In the genomic region with DNA sequence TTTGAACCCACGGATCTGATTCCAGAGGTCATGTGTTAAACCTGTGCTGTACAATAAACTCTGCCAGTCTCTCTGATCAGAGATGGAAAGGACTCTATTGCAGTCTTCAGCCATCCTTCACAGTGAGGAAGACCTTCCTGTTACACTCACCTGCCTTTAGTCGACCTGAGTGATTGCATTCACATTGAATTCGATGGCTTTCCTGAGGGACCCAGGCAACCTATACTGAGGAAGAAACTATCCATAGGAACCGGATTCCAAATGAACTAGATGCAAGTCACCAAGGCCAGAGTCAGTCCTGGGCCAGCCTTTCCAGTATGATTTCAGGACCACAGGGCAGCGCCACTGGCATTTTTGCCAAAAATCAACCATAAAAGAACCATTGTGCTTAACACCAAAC, we compare ENCODE assay signal across 20 cellular contexts. TPM values are rescaled to one million over a fixed set of nuclear protein-coding genes. Genes with fewer than 3 reads are reported as not detected.
A peak's percentile ranks its signal among the peaks of the same experiment; 100 is the strongest.
DNase-seq lines count a peak whose midpoint lies in the region; ATAC-seq and TF ChIP-seq lines count a peak whose summit lies in the region.
"Had no signal": no experiment of that assay in that cellular context is flagged by ENCODE, and none has a peak within 500 bp of the region (broad histone marks: within the 10 kb centered on the region; RNA-seq: fewer than 3 reads in every experiment).

No MANE protein-coding gene starts in this region.

- no peak overlapping the region for H3K4me3 Mint-ChIP-seq in activated CD4-positive, alpha-beta memory T cell treated with anti-CD3 and anti-CD28 coated beads for 36 hours
- no peak overlapping the region for H3K4me3 Mint-ChIP-seq in activated CD4-positive, alpha-beta memory T cell treated with anti-CD3 and anti-CD28 coated beads, Interleukin-2, amount 10 ng/mL, durations not matched to agents 7 days and 5 days
- no peak overlapping the region for H3K4me3 Mint-ChIP-seq in CD4-positive, alpha-beta T cell
- peak overlapping the region; percentile 59 for H3K4me3 Mint-ChIP-seq in T-helper 17 cell
- H3K4me3 Mint-ChIP-seq: nephron progenitor cell had no signal

- no peaks in the 10 kb centered on the region for H3K27me3 Mint-ChIP-seq in activated CD4-positive, alpha-beta memory T cell treated with anti-CD3 and anti-CD28 coated beads for 36 hours
- H3K27me3 Mint-ChIP-seq in activated CD4-positive, alpha-beta memory T cell treated with anti-CD3 and anti-CD28 coated beads, Interleukin-2, amount 10 ng/mL, durations not matched to agents 7 days and 5 days: no peaks in the 10 kb centered on the region
- H3K27me3 Mint-ChIP-seq in CD4-positive, alpha-beta T cell: no peaks in the 10 kb centered on the region
- H3K27me3 Mint-ChIP-seq in T-helper 17 cell: no peaks in the 10 kb centered on the region

- DNase-seq in activated CD4-positive, alpha-beta memory T cell treated with anti-CD3 and anti-CD28 coated beads for 36 hours: no peak
- DNase-seq in activated CD4-positive, alpha-beta memory T cell treated with anti-CD3 and anti-CD28 coated beads, Interleukin-2, amount 10 ng/mL, durations not matched to agents 7 days and 5 days: no peak
- no peak for DNase-seq in CD4-positive, alpha-beta T cell
- DNase-seq in T-helper 17 cell (no peak), middle frontal gyrus (ENCODE audit: extremely low spot score, low spot score) (no peak), DMS153 treated with DMSO at 0.1 percent for 48 hours (lab: John Stamatoyannopoulos, UW; ENCODE audit: unreplicated experiment) (no peak), GM19240 (ENCODE audit: insufficient read length, low spot score) (no peak)
- DNase-seq: activated CD4-positive, CD25-positive, alpha-beta regulatory T cell treated with anti-CD3 and anti-CD28 coated beads, Interleukin-2, amount 50 U/mL, for 72 hours; DMS153; dorsolateral prefrontal cortex; foreskin melanocyte; hypothalamus; NCI-H187; NCI-H226; nephron progenitor cell; stimulated activated CD4-positive, alpha-beta T cell treated with anti-CD3 and anti-CD28 coated beads, Interleukin-2, amount 100 ng/mL, for 48 hours had no signal

- H3K27ac ChIP-seq in CD4-positive, alpha-beta T cell (ENCODE audit: low read depth, low read length): peak overlapping the region; percentile 100
- H3K27ac ChIP-seq in neutrophil: peak overlapping the region; percentile 97
- H3K27ac ChIP-seq: C4-2B, SK-N-MC had no signal

- CTCF ChIA-PET in activated CD4-positive, alpha-beta memory T cell treated with anti-CD3 and anti-CD28 coated beads for 36 hours (lab: Charles Lee): interaction anchor here (1.2 to 3.1 kb wide), 3 partner anchors 14 to 224 kb away, joined by 4 to 13 read pairs (median 6); no protein-coding TSS in a partner anchor
- CTCF ChIA-PET in activated CD4-positive, alpha-beta memory T cell treated with anti-CD3 and anti-CD28 coated beads, Interleukin-2, amount 10 ng/mL, durations not matched to agents 7 days and 5 days (lab: Charles Lee): interaction anchor here (1.0 to 2.1 kb wide), 3 partner anchors 9 to 92 kb away, joined by 3 to 14 read pairs (median 4); no protein-coding TSS in a partner anchor
- CTCF ChIA-PET in CD4-positive, alpha-beta T cell (lab: Charles Lee): interaction anchor here (0.6 to 2.1 kb wide), 4 partner anchors 21 to 91 kb away, joined by 3 to 10 read pairs (median 5); no protein-coding TSS in a partner anchor

- ATAC-seq in CD4-positive, alpha-beta T cell (ENCODE audit: poor library complexity): no peak
- ATAC-seq in T-helper 17 cell: no peak

- H3K36me3 ChIP-seq in neutrophil: no peaks in the 10 kb centered on the region

- H3K4me3 ChIP-seq in neutrophil (ENCODE audit: low read depth in 1 of 2, low read length in 1 of 2): peak overlapping the region in 1 of 2 experiments; percentile 63
- H3K4me3 ChIP-seq: dorsolateral prefrontal cortex, SK-N-MC had no signal

- H3K4me1 Mint-ChIP-seq in activated CD4-positive, alpha-beta memory T cell treated with anti-CD3 and anti-CD28 coated beads for 36 hours (ENCODE audit: low read depth): peaks cover 26% of the 10 kb centered on the region
- peaks cover 23% of the 10 kb centered on the region for H3K4me1 Mint-ChIP-seq in activated CD4-positive, alpha-beta memory T cell treated with anti-CD3 and anti-CD28 coated beads, Interleukin-2, amount 10 ng/mL, durations not matched to agents 7 days and 5 days
- peaks cover 12% of the 10 kb centered on the region for H3K4me1 Mint-ChIP-seq in CD4-positive, alpha-beta T cell (ENCODE audit: low read depth)
- H3K4me1 Mint-ChIP-seq in T-helper 17 cell: peaks cover 33% of the 10 kb centered on the region

- H3K27me3 ChIP-seq in CD4-positive, alpha-beta T cell (ENCODE audit: control insufficient read depth, insufficient read depth, low read length): no peaks in the 10 kb centered on the region
- no peaks in the 10 kb centered on the region for H3K27me3 ChIP-seq in neutrophil
- H3K27me3 ChIP-seq: dorsolateral prefrontal cortex had no signal

- intact Hi-C loops in activated CD4-positive, alpha-beta memory T cell treated with anti-CD3 and anti-CD28 coated beads for 36 hours (cut with micrococcal nuclease): loop anchor here (1.0 to 10.0 kb wide), 2 partner anchors 66 to 390 kb away; partner anchors contain the start of gene KCNG3
- intact Hi-C loops in CD4-positive, alpha-beta T cell (cut with DNase I, micrococcal nuclease): loop anchor here (5.0 to 10.0 kb wide), 2 partner anchors 260 to 1033 kb away; partner anchors contain the start of gene COX7A2L (in 1 of the 2)

- peak overlapping the region; percentile 24 for H3K27ac Mint-ChIP-seq in activated CD4-positive, alpha-beta memory T cell treated with anti-CD3 and anti-CD28 coated beads for 36 hours
- H3K27ac Mint-ChIP-seq in activated CD4-positive, alpha-beta memory T cell treated with anti-CD3 and anti-CD28 coated beads, Interleukin-2, amount 10 ng/mL, durations not matched to agents 7 days and 5 days: no peak overlapping the region
- no peak overlapping the region for H3K27ac Mint-ChIP-seq in CD4-positive, alpha-beta T cell
- no peak overlapping the region for H3K27ac Mint-ChIP-seq in T-helper 17 cell
- H3K27ac Mint-ChIP-seq: IgD-negative memory B cell had no signal

- H3K9me3 ChIP-seq in CD4-positive, alpha-beta T cell (ENCODE audit: control insufficient read depth, low read length): no peaks in the 10 kb centered on the region
- H3K9me3 ChIP-seq in T-helper 17 cell (ENCODE audit: control insufficient read depth, low read length, poor library complexity, severe bottlenecking) (no peaks in the 10 kb centered on the region), neutrophil (no peaks in the 10 kb centered on the region)

- peaks cover 95 to 100% of the 10 kb centered on the region in 2 experiments for H3K4me1 ChIP-seq in neutrophil (ENCODE audit: control insufficient read depth in 1 of 2, insufficient read depth in 1 of 2, low read depth in 1 of 2, low read length in 1 of 2)

- POLR2A ChIA-PET in activated CD4-positive, alpha-beta memory T cell treated with anti-CD3 and anti-CD28 coated beads for 36 hours (lab: Charles Lee): interaction anchor here (0.8 kb wide), 1 partner anchor 86 kb away, joined by 3 read pairs; no protein-coding TSS in a partner anchor
- POLR2A ChIA-PET in activated CD4-positive, alpha-beta memory T cell treated with anti-CD3 and anti-CD28 coated beads, Interleukin-2, amount 10 ng/mL, durations not matched to agents 7 days and 5 days (lab: Charles Lee): interaction anchor here (0.7 to 11.2 kb wide), 8 partner anchors 8 to 66 kb away, joined by 3 to 240 read pairs (median 14); partner anchors contain the start of gene EML4
- POLR2A ChIA-PET in CD4-positive, alpha-beta T cell (lab: Charles Lee): interaction anchor here (1.0 to 14.3 kb wide), 11 partner anchors 12 to 137 kb away, joined by 3 to 255 read pairs (median 15); partner anchors contain the start of gene EML4

- peaks cover 10% of the 10 kb centered on the region for H3K36me3 Mint-ChIP-seq in activated CD4-positive, alpha-beta memory T cell treated with anti-CD3 and anti-CD28 coated beads for 36 hours
- peaks cover 11% of the 10 kb centered on the region for H3K36me3 Mint-ChIP-seq in activated CD4-positive, alpha-beta memory T cell treated with anti-CD3 and anti-CD28 coated beads, Interleukin-2, amount 10 ng/mL, durations not matched to agents 7 days and 5 days (ENCODE audit: low read depth)
- peaks cover 7% of the 10 kb centered on the region for H3K36me3 Mint-ChIP-seq in CD4-positive, alpha-beta T cell (ENCODE audit: low read depth)
- H3K36me3 Mint-ChIP-seq in T-helper 17 cell (ENCODE audit: low read depth): no peaks in the 10 kb centered on the region

- peaks cover 11% of the 10 kb centered on the region for H3K9me3 Mint-ChIP-seq in activated CD4-positive, alpha-beta memory T cell treated with anti-CD3 and anti-CD28 coated beads for 36 hours
- H3K9me3 Mint-ChIP-seq in activated CD4-positive, alpha-beta memory T cell treated with anti-CD3 and anti-CD28 coated beads, Interleukin-2, amount 10 ng/mL, durations not matched to agents 7 days and 5 days: peaks cover 10% of the 10 kb centered on the region
- no peaks in the 10 kb centered on the region for H3K9me3 Mint-ChIP-seq in CD4-positive, alpha-beta T cell

- no peak for TF ChIP-seq CTCF in CD4-positive, alpha-beta T cell (IDR thresholded peaks at IDR 0.05)
- no peak for TF ChIP-seq CTCF in neutrophil (IDR thresholded peaks at IDR 0.05)

RNA-seq across cellular contexts. Expression of gene PKDCC, which starts 56.8 kb away (rescaled TPM):
- not detected for total RNA-seq in activated CD4-positive, alpha-beta memory T cell treated with anti-CD3 and anti-CD28 coated beads for 36 hours
- total RNA-seq in activated CD4-positive, alpha-beta memory T cell treated with anti-CD3 and anti-CD28 coated beads, Interleukin-2, amount 10 ng/mL, durations not matched to agents 7 days and 5 days: not detected
- not detected for total RNA-seq in CD4-positive, alpha-beta T cell
- 1 to 10 TPM in 1 of 2 donors, under 1 TPM in 1; 0.87 to 1.2 TPM for total RNA-seq in T-helper 17 cell
